Comparison of ENCODE assay signal across 14 cellular contexts in the genomic region with DNA sequence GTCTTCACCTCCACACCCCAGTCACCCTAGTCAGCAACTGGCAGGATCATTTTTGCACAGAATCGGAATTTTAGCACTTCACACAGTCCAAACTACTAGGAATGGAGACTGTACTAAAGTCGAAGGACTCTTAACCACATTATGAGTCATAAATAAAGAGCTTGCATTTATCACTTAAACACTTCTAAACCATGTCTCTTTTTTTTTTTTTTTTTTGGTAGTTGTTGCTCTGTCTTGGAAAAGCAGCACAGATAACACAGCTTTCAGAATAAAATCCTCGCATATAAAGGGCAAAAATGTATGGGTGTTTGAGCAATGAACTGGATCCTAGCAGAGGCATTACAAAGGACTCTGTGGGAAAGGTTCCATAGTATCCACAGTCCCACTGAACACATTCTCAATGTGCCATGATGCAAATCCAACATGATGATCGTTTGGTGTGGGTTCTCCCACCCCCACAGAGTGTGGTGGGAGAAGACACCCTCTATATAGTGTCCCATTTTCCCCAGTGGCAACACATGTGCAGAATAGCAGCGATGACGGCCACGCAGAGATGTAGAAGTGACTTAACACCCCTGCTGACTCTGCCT. TPM values are rescaled to one million over a fixed set of nuclear protein-coding genes. Genes with fewer than 3 reads are reported as not detected.
DNase-seq lines count a peak whose midpoint lies in the region; ATAC-seq, FAIRE-seq and TF ChIP-seq lines count a peak whose summit lies in the region.
"Had no signal": no experiment of that assay in that cellular context is flagged by ENCODE, and none has a peak within 500 bp of the region (broad histone marks: within the 10 kb centered on the region; RNA-seq: fewer than 3 reads in every experiment).

No MANE protein-coding gene starts in this region.

- CTCF ChIA-PET in Caco-2 (lab: Charles Lee): no interaction called here

- ATAC-seq in thoracic aorta (ENCODE audit: insufficient number of reproducible peaks, low FRiP score, low read depth) (no peak), GM21423 (IDR thresholded peaks at IDR 0.05; ENCODE audit: unreplicated experiment) (no peak)
- ATAC-seq: GM23338, left colon had no signal

- H3K36me3 ChIP-seq in thoracic aorta: no peaks in the 10 kb centered on the region
- H3K36me3 ChIP-seq in Caco-2 (ENCODE audit: control insufficient read depth, insufficient read depth, low read length): no peaks in the 10 kb centered on the region
- H3K36me3 ChIP-seq in small intestine (ENCODE audit: control insufficient read depth in 2 of 2, insufficient read depth in 2 of 2, low read length in 2 of 2): no peaks in the 10 kb centered on the region

- DNase-seq in HS-27A (ENCODE audit: low read depth): peak; percentile 59
- DNase-seq in fibroblast of villous mesenchyme (ENCODE audit: low read depth): peak; percentile 86
- DNase-seq in thoracic aorta (ENCODE audit: low spot score): no peak
- DNase-seq in cortex of kidney (lab: John Stamatoyannopoulos, UW): no peak
- DNase-seq in Caco-2: no peak
- DNase-seq in small intestine: no peak
- DNase-seq: activated T-cell treated with anti-CD3 and anti-CD28 coated beads, Interleukin-2, amount 50 U/mL, for 24 hours; DND-41; left colon; NCI-H1105 treated with DMSO at 0.1 percent for 48 hours had no signal

- POLR2A ChIA-PET in Caco-2 (lab: Charles Lee): no interaction called here

- H3K4me3 Mint-ChIP-seq in Caco-2 (ENCODE audit: unreplicated experiment): no peak overlapping the region
- H3K4me3 Mint-ChIP-seq: activated T-cell treated with anti-CD3 and anti-CD28 coated beads, Interleukin-2, amount 50 U/mL, for 24 hours; GM23338 had no signal

- no peaks in the 10 kb centered on the region for H3K9me3 ChIP-seq in thoracic aorta
- no peaks in the 10 kb centered on the region for H3K9me3 ChIP-seq in Caco-2
- H3K9me3 ChIP-seq in small intestine (ENCODE audit: control insufficient read depth, low read depth): no peaks in the 10 kb centered on the region
- H3K9me3 ChIP-seq: psoas muscle had no signal

- no peak for FAIRE-seq in small intestine (lab: Jason Lieb, UNC)

- H3K27ac Mint-ChIP-seq in Caco-2 (ENCODE audit: unreplicated experiment): no peak overlapping the region
- H3K27ac Mint-ChIP-seq: activated T-cell treated with anti-CD3 and anti-CD28 coated beads, Interleukin-2, amount 50 U/mL, for 24 hours; GM23338 had no signal

- no peak for TF ChIP-seq CTCF in WI38 (IDR thresholded peaks at IDR 0.05; ENCODE audit: low read depth, low read length)
- no peak for TF ChIP-seq CTCF in fibroblast of villous mesenchyme (IDR thresholded peaks at IDR 0.05; ENCODE audit: insufficient read depth, low read depth, low read length)
- no peak for TF ChIP-seq CTCF in thoracic aorta (IDR thresholded peaks at IDR 0.05)
- TF ChIP-seq CTCF in Caco-2 (IDR thresholded peaks at IDR 0.05; ENCODE audit: insufficient read depth in 1 of 2, low read depth in 1 of 2, low read length in 1 of 2, severe bottlenecking in 1 of 2, unreplicated experiment in 1 of 2): no peak

- BruUV-seq in Caco-2 (replicated peaks; lab: Mats Ljungman, UMichigan): no TSS peak

- intact Hi-C loops in Caco-2 (cut with micrococcal nuclease; ENCODE audit: unreplicated experiment): no loop called here

- H3K27me3 ChIP-seq in thoracic aorta (replicated peaks; ENCODE audit: insufficient read depth): no peaks in the 10 kb centered on the region
- H3K27me3 ChIP-seq in Caco-2 (replicated peaks; ENCODE audit: control insufficient read depth, insufficient read depth, low read length): no peaks in the 10 kb centered on the region
- no peaks in the 10 kb centered on the region for H3K27me3 ChIP-seq in small intestine (ENCODE audit: control insufficient read depth in 2 of 2, insufficient read depth in 2 of 2, low read length in 2 of 2)

- no peaks in the 10 kb centered on the region for H3K9me3 Mint-ChIP-seq in Caco-2 (ENCODE audit: unreplicated experiment)
- H3K9me3 Mint-ChIP-seq: activated T-cell treated with anti-CD3 and anti-CD28 coated beads, Interleukin-2, amount 50 U/mL, for 24 hours had no signal

- H3K4me1 ChIP-seq in thoracic aorta (ENCODE audit: control insufficient read depth in 1 of 2, low read depth in 2 of 2) (peaks cover 22 to 54% of the 10 kb centered on the region in 2 donors), Caco-2 (peaks cover 2% of the 10 kb centered on the region), small intestine (ENCODE audit: control insufficient read depth in 2 of 2, insufficient read depth in 1 of 2, low read depth in 1 of 2, low read length in 1 of 2) (peaks cover 0 to 2% of the 10 kb centered on the region in 2 donors)
- H3K4me1 ChIP-seq: psoas muscle had no signal

- peaks cover 4% of the 10 kb centered on the region for H3K4me1 Mint-ChIP-seq in Caco-2 (ENCODE audit: low read depth, unreplicated experiment)

- H3K27me3 Mint-ChIP-seq in Caco-2 (ENCODE audit: insufficient read depth, unreplicated experiment): no peaks in the 10 kb centered on the region

- H3K27ac ChIP-seq in thoracic aorta (peak overlapping the region; percentile 70 to 84), small intestine (ENCODE audit: low read depth in 1 of 2, low read length in 1 of 2) (no peak overlapping the region)
- H3K27ac ChIP-seq: psoas muscle had no signal

- 77 to 84% (median 82%) methylated on average over 7 of the region's 7 CpGs for WGBS in small intestine, 3 donors

- H3K36me3 Mint-ChIP-seq in Caco-2 (ENCODE audit: insufficient read depth, unreplicated experiment): no peaks in the 10 kb centered on the region

- H3K4me3 ChIP-seq in WI38 (ENCODE audit: low read depth, low read length): peak overlapping the region; percentile 41
- peak overlapping the region; percentile 1 for H3K4me3 ChIP-seq in fibroblast of villous mesenchyme (ENCODE audit: low read depth, low read length)
- peak overlapping the region; percentile 26 for H3K4me3 ChIP-seq in thoracic aorta
- H3K4me3 ChIP-seq in Caco-2 (ENCODE audit: low read depth, low read length): no peak overlapping the region
- no peak overlapping the region for H3K4me3 ChIP-seq in small intestine (ENCODE audit: low read depth in 1 of 2, low read length in 2 of 2)
- H3K4me3 ChIP-seq: GM23338, psoas muscle had no signal

RNA-seq across cellular contexts. Expression of a gene that starts 47.1 kb away (rescaled TPM):
- total RNA-seq in fibroblast of villous mesenchyme (55.7 and 97.3 TPM in 2 replicates), thoracic aorta (100 to 1,000 TPM; 176 to 255 TPM), Caco-2 (2022) (131 and 155 TPM in 2 replicates)
- polyA plus RNA-seq in small intestine: 10 to 100 TPM in 2 of 3 donors, 1 to 10 TPM in 1; 4.9 to 18.8 (median 11.9) TPM

Comparison
In these comparisons a context has a peak if more than half of its experiments do, and no peak if none do; other contexts are left out.
1. DNase-seq: peak in HS-27A (single experiment) and fibroblast of villous mesenchyme (single experiment); none in thoracic aorta (single experiment), cortex of kidney (single experiment), Caco-2 (0 of 2) and small intestine (single experiment).
2. H3K4me3 ChIP-seq: peak in WI38 (single experiment), fibroblast of villous mesenchyme (single experiment) and thoracic aorta (single experiment); none in Caco-2 (single experiment) and small intestine (0 of 2).
3. H3K27ac ChIP-seq: peak in thoracic aorta (2 of 2); none in small intestine (0 of 2).